Comparison of ENCODE assay signal across 3 cellular contexts in genomic region chr6:49088631-49089030, GRCh38.
TF ChIP-seq lines count a peak whose summit lies in the region.

No MANE protein-coding gene starts in this region.

TF ChIP-seq in HepG2, 621 proteins besides CTCF, POLR2A, EP300 and RAD21:
- TF ChIP-seq ATF7 (IDR thresholded peaks at IDR 0.05) (peak; percentile 97), ATF7 (CRISPR knock-in tag; IDR thresholded peaks at IDR 0.05) (no peak), SIX4 (CRISPR knock-in tag; IDR thresholded peaks at IDR 0.05) (no peak), ZMYM2 (CRISPR knock-in tag; IDR thresholded peaks at IDR 0.05) (no peak), KDM5B (CRISPR knock-in tag; IDR thresholded peaks at IDR 0.05; ENCODE audit: borderline replicate concordance) (no peak), CREB1 (IDR thresholded peaks at IDR 0.05) (peak; percentile 98), CREB1 (CRISPR knock-in tag; IDR thresholded peaks at IDR 0.05) (no peak)

TF ChIP-seq in HEK293, 187 proteins besides CTCF, POLR2A, EP300 and RAD21:
- TF ChIP-seq ZNF426 (tag by site-specific recombination; IDR thresholded peaks at IDR 0.05), result no peak
- TF ChIP-seq HOXD13 (CRISPR knock-in tag; IDR thresholded peaks at IDR 0.05; ENCODE audit: borderline replicate concordance), result no peak
- TF ChIP-seq TCF7L2 (IDR thresholded peaks at IDR 0.05; ENCODE audit: borderline replicate concordance, low read depth, low read length), result no peak
- peak; percentile 66 for TF ChIP-seq ATF2 (tag by site-specific recombination; IDR thresholded peaks at IDR 0.05; ENCODE audit: low read depth)
- TF ChIP-seq ZNF274 (IDR thresholded peaks at IDR 0.05; ENCODE audit: low read length), result no peak
- no peak for TF ChIP-seq ZNF274 (tag by site-specific recombination; IDR thresholded peaks at IDR 0.05; ENCODE audit: borderline replicate concordance)

TF ChIP-seq in K562, 482 proteins besides CTCF, POLR2A, EP300 and RAD21:
- no peak for TF ChIP-seq ZBTB11 (CRISPR knock-in tag; IDR thresholded peaks at IDR 0.05)
- no peak for TF ChIP-seq ATF1 (CRISPR knock-in tag; IDR thresholded peaks at IDR 0.05)
- TF ChIP-seq ATF1 (tag; IDR thresholded peaks at IDR 0.05), result peak; percentile 54
- peak; percentile 57; the same call in 1 of the 2 replicates for TF ChIP-seq ATF3 (IDR thresholded peaks at IDR 0.05)
- no peak for TF ChIP-seq ATF3 (CRISPR knock-in tag; conservative IDR thresholded peaks at IDR 0.05)
